In genomic region chr15:40108061-40108854, GRCh38 we compare ENCODE assay signal across 8 cellular contexts. TPM values are rescaled to one million over a fixed set of nuclear protein-coding genes. Genes with fewer than 3 reads are reported as not detected.
A peak's percentile ranks its signal among the peaks of the same experiment; 100 is the strongest.
DNase-seq lines count a peak whose midpoint lies in the region; ATAC-seq and TF ChIP-seq lines count a peak whose summit lies in the region.

No MANE protein-coding gene starts in this region.

- peaks cover 12% of the 10 kb centered on the region for H3K79me1 ChIP-seq in mesenchymal stem cell (replicated peaks; ENCODE audit: low read length, poor library complexity, severe bottlenecking)

- H3K36me3 ChIP-seq in mesenchymal stem cell (ENCODE audit: control insufficient read depth in 1 of 2, insufficient read depth in 2 of 2, low read depth in 1 of 2, low read length in 2 of 2) (peaks cover 0 to 16% of the 10 kb centered on the region in 2 experiments), transverse colon (no peaks in the 10 kb centered on the region)

- intact Hi-C loops in dorsolateral prefrontal cortex (cut with DNase I), result loop anchor here (5.0 to 10.0 kb wide), 4 partner anchors 57 to 169 kb away; partner anchors contain the start of genes BUB1B (in 1 of the 2) and SRP14 (in 1 of the 2)
- intact Hi-C loops in transverse colon (cut with DNase I; ENCODE audit: low total_unique reads), result loop anchor here (5.0 to 10.0 kb wide), 2 partner anchors 61 to 217 kb away; partner anchors contain the start of gene INAFM2

- peak overlapping the region; percentile 73 for H3K4me2 ChIP-seq in mesenchymal stem cell (ENCODE audit: low read length, poor library complexity, severe bottlenecking)

- peak overlapping the region; percentile 74 for H4K91ac ChIP-seq in mesenchymal stem cell (ENCODE audit: low read length)

- no peak overlapping the region for H2BK5ac ChIP-seq in mesenchymal stem cell (ENCODE audit: low read depth, low read length, poor library complexity, severe bottlenecking)

- H4K8ac ChIP-seq in mesenchymal stem cell (ENCODE audit: low read length), result peak overlapping the region; percentile 16

- H2BK15ac ChIP-seq in mesenchymal stem cell (ENCODE audit: low read depth, poor library complexity, severe bottlenecking), result peak overlapping the region; percentile 90

- H3K23ac ChIP-seq in mesenchymal stem cell (ENCODE audit: low read length in 2 of 2), result peak overlapping the region in 1 of 2 experiments; percentile 14

- ATAC-seq in activated CD4-positive, CD25-positive, alpha-beta regulatory T cell treated with anti-CD3 and anti-CD28 coated beads, Interleukin-2, amount 50 U/mL, for 24 hours, result no peak

- H2BK12ac ChIP-seq in mesenchymal stem cell (ENCODE audit: low read length in 2 of 2), result peak overlapping the region in 1 of 2 experiments; percentile 80

- TF ChIP-seq EP300 in transverse colon (IDR thresholded peaks at IDR 0.05; ENCODE audit: low read depth), result no peak

- under 1% methylated on average over 47 of the region's 47 CpGs for WGBS in mesenchymal stem cell
- WGBS in transverse colon (ENCODE audit: low coverage in 1 of 2), 2 donors, result 1% methylated on average over 46 of the region's 47 CpGs; no CpG with 5 or more reads in 1 of the 2 donors

- peak overlapping the region; percentile 6 to 84 for H3K18ac ChIP-seq in mesenchymal stem cell (ENCODE audit: low read depth in 1 of 2, low read length in 2 of 2)

- peak overlapping the region; percentile 75 for H2BK120ac ChIP-seq in mesenchymal stem cell (ENCODE audit: low read depth, low read length)

- in situ Hi-C loops in transverse colon (cut with MboI; ENCODE audit: low pct_ligation_motif_present in 1 of 4, low pct_unique_long_range_greater_than_20kb in 1 of 4, low sequenced_read_pairs in 3 of 4), result loop anchor here in 2 of 4 donors (10.0 kb wide), 2 partner anchors 53 to 63 kb away; no protein-coding TSS in a partner anchor

- DNase-seq in AG09309 (ENCODE audit: low read depth) (no peak), OCI-M1 (lab: John Stamatoyannopoulos, UW) (peak; percentile 39), dorsolateral prefrontal cortex (peak in 1 of 10 donors; percentile 14), mesenchymal stem cell (peak; percentile 71), transverse colon (peak; percentile 65)
- no peak for DNase-seq in central memory CD4-positive, alpha-beta T cell

- TF ChIP-seq POLR2A in GM19193 (IDR thresholded peaks at IDR 0.05; ENCODE audit: extremely low read depth, insufficient read depth, insufficient read length), result peak; percentile 34
- TF ChIP-seq POLR2A in transverse colon (IDR thresholded peaks at IDR 0.05), result no peak

- H3K9ac ChIP-seq in mesenchymal stem cell (ENCODE audit: low read length), result peak overlapping the region; percentile 82

- peaks cover 43% of the 10 kb centered on the region for H3K4me1 ChIP-seq in mesenchymal stem cell (ENCODE audit: control insufficient read depth, insufficient read depth, low read depth, low read length)
- H3K4me1 ChIP-seq in transverse colon, result peaks cover 41 to 60% (median 53%) of the 10 kb centered on the region in 4 donors

- H3K14ac ChIP-seq in mesenchymal stem cell (ENCODE audit: low read length in 2 of 2), result peak overlapping the region in 1 of 2 experiments; percentile 93

- H3K27ac ChIP-seq in dorsolateral prefrontal cortex, result peak overlapping the region in 34 of 59 donors; percentile 10 to 79 (median 57)
- peak overlapping the region; percentile 2 for H3K27ac ChIP-seq in mesenchymal stem cell (ENCODE audit: low read length, poor library complexity, severe bottlenecking)
- peak overlapping the region; percentile 90 to 94 (median 91) for H3K27ac ChIP-seq in transverse colon

- H3K9me3 ChIP-seq in mesenchymal stem cell (ENCODE audit: control insufficient read depth, low read length) (no peaks in the 10 kb centered on the region), transverse colon (no peaks in the 10 kb centered on the region)

- H3K4me3 ChIP-seq in AG09309 (ENCODE audit: control insufficient read depth, low read depth, low read length) (peak overlapping the region; percentile 88), dorsolateral prefrontal cortex (peak overlapping the region; percentile 35 to 91 (median 71)), mesenchymal stem cell (ENCODE audit: insufficient read depth in 1 of 2, low read depth in 1 of 2, low read length in 2 of 2) (peak overlapping the region; percentile 81 to 93), transverse colon (peak overlapping the region; percentile 37 to 84 (median 81))

- no peak overlapping the region for H2AK5ac ChIP-seq in mesenchymal stem cell (ENCODE audit: low read length, severe bottlenecking)

- peak overlapping the region; percentile 34 to 40 for H3K4ac ChIP-seq in mesenchymal stem cell (ENCODE audit: low read depth in 1 of 2, low read length in 2 of 2)

- peak overlapping the region; percentile 47 for H2AFZ ChIP-seq in mesenchymal stem cell (ENCODE audit: low read depth, low read length)

- no peak for TF ChIP-seq CTCF in AG09309 (IDR thresholded peaks at IDR 0.05; ENCODE audit: control insufficient read depth, insufficient read depth, low read depth, low read length, missing control alignments)
- TF ChIP-seq CTCF in dorsolateral prefrontal cortex (IDR thresholded peaks at IDR 0.05 in 54 of 56, conservative IDR thresholded peaks at IDR 0.05 in 2 of 56; ENCODE audit: low read depth in 1 of 56, partially characterized antibody in 56 of 56), result no peak
- TF ChIP-seq CTCF in transverse colon (IDR thresholded peaks at IDR 0.05), result no peak

- H3K27me3 ChIP-seq in dorsolateral prefrontal cortex (no peaks in the 10 kb centered on the region), mesenchymal stem cell (ENCODE audit: control insufficient read depth in 1 of 2, insufficient read depth in 1 of 2, low read length in 2 of 2) (peaks cover 3 to 30% of the 10 kb centered on the region in 2 experiments), transverse colon (no peaks in the 10 kb centered on the region)

RNA-seq across cellular contexts. Expression of gene BMF, which starts 0.4 kb away (rescaled TPM):
- total RNA-seq in dorsolateral prefrontal cortex (1 to 10 TPM in 117 of 120 experiments, under 1 TPM in 3; 0.89 to 7.2 (median 2.6) TPM), transverse colon (10 to 100 TPM; 13.3 to 35.4 (median 25.1) TPM)
- 18.5 TPM for polyA plus RNA-seq in mesenchymal stem cell (2013, experiment 1 of 2)
- polyA plus RNA-seq in mesenchymal stem cell (2013, experiment 2 of 2), result 17.8 TPM

RNA-seq across cellular contexts. Expression of gene BUB1B, which starts 52.6 kb away (rescaled TPM):
- total RNA-seq in dorsolateral prefrontal cortex (1 to 10 TPM in 86 of 120 experiments, under 1 TPM in 27, not detected in 7; 0.13 to 8.5 (median 1.8) TPM), transverse colon (10 to 100 TPM in 2 of 4 donors, 1 to 10 TPM in 2; 1.4 to 15.3 (median 8.6) TPM)
- polyA plus RNA-seq in mesenchymal stem cell (2013, experiment 1 of 2), result 3.8 TPM
- polyA plus RNA-seq in mesenchymal stem cell (2013, experiment 2 of 2), result 4.4 TPM

Comparison
In these comparisons a context has a peak if more than half of its experiments do, and no peak if none do; other contexts are left out.
1. DNase-seq: peak in OCI-M1 (single experiment), mesenchymal stem cell (single experiment) and transverse colon (single experiment); none in AG09309 (single experiment) and central memory CD4-positive, alpha-beta T cell (single experiment).
2. H3K27ac ChIP-seq: peak in every context shown above with its lines; median percentile 91 in transverse colon; 57 in dorsolateral prefrontal cortex; 2 in mesenchymal stem cell.
3. Peak in every context shown above with its lines, with median percentiles within 50 percentile points of each other: H3K4me3 ChIP-seq.